Comparison of ENCODE assay signal across 8 cellular contexts in genomic region chr7:2843711-2844152, GRCh38. TPM values are rescaled to one million over a fixed set of nuclear protein-coding genes. Genes with fewer than 3 reads are reported as not detected.
DNase-seq lines count a peak whose midpoint lies in the region; TF ChIP-seq lines count a peak whose summit lies in the region.

No MANE protein-coding gene starts in this region.

- peak overlapping the region; percentile 74 for H3K4me3 Mint-ChIP-seq in activated CD4-positive, alpha-beta memory T cell treated with anti-CD3 and anti-CD28 coated beads for 36 hours
- peak overlapping the region; percentile 90 for H3K4me3 Mint-ChIP-seq in neural progenitor cell

- no peaks in the 10 kb centered on the region for H3K27me3 Mint-ChIP-seq in activated CD4-positive, alpha-beta memory T cell treated with anti-CD3 and anti-CD28 coated beads for 36 hours
- peaks cover 4% of the 10 kb centered on the region for H3K27me3 Mint-ChIP-seq in neural progenitor cell (ENCODE audit: insufficient read depth, low read depth)

- no peak overlapping the region for H2AFZ ChIP-seq in neural progenitor cell (replicated peaks)

- peaks cover 51% of the 10 kb centered on the region for H3K79me2 ChIP-seq in neural progenitor cell (ENCODE audit: low read depth)

- H3K27ac Mint-ChIP-seq in activated CD4-positive, alpha-beta memory T cell treated with anti-CD3 and anti-CD28 coated beads for 36 hours, result no peak overlapping the region
- no peak overlapping the region for H3K27ac Mint-ChIP-seq in neural progenitor cell

- intact Hi-C loops in activated CD4-positive, alpha-beta memory T cell treated with anti-CD3 and anti-CD28 coated beads for 36 hours (cut with micrococcal nuclease), result loop anchor here (2.0 to 5.0 kb wide), 4 partner anchors 19 to 286 kb away; partner anchors contain the start of genes BRAT1 and IQCE

- peaks cover 11% of the 10 kb centered on the region for H3K36me3 Mint-ChIP-seq in activated CD4-positive, alpha-beta memory T cell treated with anti-CD3 and anti-CD28 coated beads for 36 hours
- peaks cover 27% of the 10 kb centered on the region for H3K36me3 Mint-ChIP-seq in neural progenitor cell

- TF ChIP-seq CTCF in fibroblast of pulmonary artery (IDR thresholded peaks at IDR 0.05; ENCODE audit: low read length, missing control alignments) (no peak), neural progenitor cell (IDR thresholded peaks at IDR 0.05) (no peak)

- H3K4me3 ChIP-seq in HUES6 (ENCODE audit: low read depth, low read length) (peak overlapping the region; percentile 84), fibroblast of pulmonary artery (replicated peaks; ENCODE audit: low read depth, low read length) (peak overlapping the region; percentile 67), neural progenitor cell (peak overlapping the region; percentile 83)

- H3K36me3 ChIP-seq in HUES6 (ENCODE audit: control insufficient read depth, insufficient read depth, low read length) (peaks cover 27% of the 10 kb centered on the region), neural progenitor cell (no peaks in the 10 kb centered on the region)

- H3F3A ChIP-seq in neural progenitor cell (ENCODE audit: low read depth), result no peaks in the 10 kb centered on the region

- H4K20me1 ChIP-seq in neural progenitor cell (ENCODE audit: low read depth), result peaks cover 48% of the 10 kb centered on the region

- H3K9me3 ChIP-seq in HUES6 (ENCODE audit: control insufficient read depth, insufficient read depth, low read depth, low read length) (no peaks in the 10 kb centered on the region), neural progenitor cell (ENCODE audit: low read depth) (no peaks in the 10 kb centered on the region)

- H3K4me1 ChIP-seq in HUES6 (ENCODE audit: control insufficient read depth, insufficient read depth, low read length), result peaks cover 19% of the 10 kb centered on the region
- H3K4me1 ChIP-seq in neural progenitor cell, result peaks cover 14% of the 10 kb centered on the region

- H3K4me2 ChIP-seq in neural progenitor cell, result peak overlapping the region; percentile 87

- peaks cover 46% of the 10 kb centered on the region for H3K4me1 Mint-ChIP-seq in activated CD4-positive, alpha-beta memory T cell treated with anti-CD3 and anti-CD28 coated beads for 36 hours (ENCODE audit: low read depth)
- peaks cover 32% of the 10 kb centered on the region for H3K4me1 Mint-ChIP-seq in neural progenitor cell

- H3K9ac ChIP-seq in HUES6 (ENCODE audit: low read length) (peak overlapping the region; percentile 71), neural progenitor cell (peak overlapping the region; percentile 32)

- CTCF ChIA-PET in activated CD4-positive, alpha-beta memory T cell treated with anti-CD3 and anti-CD28 coated beads for 36 hours (lab: Charles Lee), result no interaction called here

- POLR2A ChIA-PET in activated CD4-positive, alpha-beta memory T cell treated with anti-CD3 and anti-CD28 coated beads for 36 hours (lab: Charles Lee), result no interaction called here

- H3K9me3 Mint-ChIP-seq in activated CD4-positive, alpha-beta memory T cell treated with anti-CD3 and anti-CD28 coated beads for 36 hours, result no peaks in the 10 kb centered on the region
- peaks cover 6% of the 10 kb centered on the region for H3K9me3 Mint-ChIP-seq in neural progenitor cell

- H3K27ac ChIP-seq in HUES6 (ENCODE audit: low read depth, low read length), result no peak overlapping the region
- H3K27ac ChIP-seq in neural progenitor cell, result no peak overlapping the region

- DNase-seq in NCI-H1105 (lab: John Stamatoyannopoulos, UW) (peak; percentile 17), NCI-H1105 treated with DMSO at 0.1 percent for 48 hours (lab: John Stamatoyannopoulos, UW) (no peak), fibroblast of pulmonary artery (ENCODE audit: low read depth) (peak; percentile 46), neural progenitor cell (ENCODE audit: low spot score) (no peak), SIG-M5 (lab: John Stamatoyannopoulos, UW) (no peak)
- DNase-seq in activated CD4-positive, alpha-beta memory T cell treated with anti-CD3 and anti-CD28 coated beads for 36 hours, result peak; percentile 44
- DNase-seq in NK-92 treated with Interleukin-12 subunit alpha and Interleukin-12 subunit beta, amount 100 ng/mL, for 24 hours (lab: John Stamatoyannopoulos, UW), result no peak

- H3K27me3 ChIP-seq in HUES6 (ENCODE audit: control insufficient read depth, insufficient read depth, low read length) (no peaks in the 10 kb centered on the region), neural progenitor cell (no peaks in the 10 kb centered on the region)

RNA-seq across cellular contexts. Expression of gene GNA12, which starts 0.4 kb away (rescaled TPM):
- total RNA-seq in activated CD4-positive, alpha-beta memory T cell treated with anti-CD3 and anti-CD28 coated beads for 36 hours, result 10 to 100 TPM; 23.6 to 23.7 TPM
- 32.2 and 34.7 TPM in 2 replicates for total RNA-seq in neural progenitor cell (ENCODE audit: low replicate concordance)

Comparison
In these comparisons a context has a peak if more than half of its experiments do, and no peak if none do; other contexts are left out.
1. DNase-seq: peak in NCI-H1105 (single experiment), activated CD4-positive, alpha-beta memory T cell treated with anti-CD3 and anti-CD28 coated beads for 36 hours (single experiment) and fibroblast of pulmonary artery (single experiment); none in NCI-H1105 treated with DMSO at 0.1 percent for 48 hours (single experiment), neural progenitor cell (single experiment), SIG-M5 (single experiment) and NK-92 treated with Interleukin-12 subunit alpha and Interleukin-12 subunit beta, amount 100 ng/mL, for 24 hours (single experiment).
2. Peak in every context shown above with its lines, with median percentiles within 50 percentile points of each other: H3K4me3 ChIP-seq.